ENCODE assay signal across 8 cellular contexts in genomic region chr12:38921025-38921677, GRCh38. TPM values are rescaled to one million over a fixed set of nuclear protein-coding genes. Genes with fewer than 3 reads are reported as not detected.
DNase-seq lines count a peak whose midpoint lies in the region; ATAC-seq and TF ChIP-seq lines count a peak whose summit lies in the region.

No MANE protein-coding gene starts in this region.

- BruUV-seq in HCT116 (replicated peaks; lab: Mats Ljungman, UMichigan), result no TSS peak

- peak; percentile 64 to 80 (median 70); a peak in 5 of 6 replicates for TF ChIP-seq CTCF in HCT116 (IDR thresholded peaks at IDR 0.05 in 2 of 3, conservative IDR thresholded peaks at IDR 0.05 in 1 of 3; ENCODE audit: borderline replicate concordance in 1 of 3, insufficient read depth in 1 of 3, low read depth in 2 of 3, low read length in 2 of 3)
- TF ChIP-seq CTCF in LNCAP (IDR thresholded peaks at IDR 0.05), result peak; percentile 71
- peak; percentile 89 for TF ChIP-seq CTCF in epithelial cell of proximal tubule (conservative IDR thresholded peaks at IDR 0.05; ENCODE audit: low read depth, low read length)
- TF ChIP-seq CTCF in progenitor cell of endocrine pancreas (IDR thresholded peaks at IDR 0.05; ENCODE audit: unreplicated experiment), result peak; percentile 78

- no peaks in the 10 kb centered on the region for H3K9me3 ChIP-seq in HCT116 (ENCODE audit: control insufficient read depth in 1 of 2, insufficient read depth in 1 of 2, low read depth in 1 of 2, low read length in 2 of 2)

- no peak overlapping the region for H3K9ac ChIP-seq in HCT116 (ENCODE audit: low read length)

- no peak overlapping the region for H3K27ac Mint-ChIP-seq in progenitor cell of endocrine pancreas

- H3K36me3 Mint-ChIP-seq in progenitor cell of endocrine pancreas (ENCODE audit: insufficient read depth), result no peaks in the 10 kb centered on the region

- H3K27me3 ChIP-seq in HCT116 (ENCODE audit: insufficient read depth, low read length), result no peaks in the 10 kb centered on the region

- CTCF ChIA-PET in HCT116 (lab: Charles Lee), result interaction anchor here (0.5 to 1.9 kb wide), 26 partner anchors 9 to 355 kb away, joined by 3 to 99 read pairs (median 6); partner anchors contain the start of gene CPNE8

- no peak for DNase-seq in activated CD4-positive, CD25-positive, alpha-beta regulatory T cell treated with anti-CD3 and anti-CD28 coated beads, Interleukin-2, amount 50 U/mL, for 72 hours
- peak; percentile 69 for DNase-seq in HCT116 (ENCODE audit: low read depth, low spot score)
- DNase-seq in SW 1271 (lab: John Stamatoyannopoulos, UW), result peak; percentile 1 to 58
- no peak for DNase-seq in epithelial cell of proximal tubule (ENCODE audit: low read depth)
- DNase-seq in progenitor cell of endocrine pancreas (ENCODE audit: low spot score, unreplicated experiment), result peak; percentile 16
- no peak for DNase-seq in activated gamma-delta T cell treated with Interleukin-2 at 50 U/mL for 16 hours

- H3K79me2 ChIP-seq in HCT116 (ENCODE audit: insufficient read depth, low read length), result no peaks in the 10 kb centered on the region

- intact Hi-C loops in HCT116 (cut with micrococcal nuclease), result loop anchor here (1.0 kb wide), 2 partner anchors 182 to 352 kb away; no protein-coding TSS in a partner anchor

- no peaks in the 10 kb centered on the region for H3K9me2 ChIP-seq in HCT116 (ENCODE audit: insufficient read depth)

- no peaks in the 10 kb centered on the region for H3K4me1 ChIP-seq in HCT116 (ENCODE audit: control insufficient read depth in 1 of 2, insufficient read depth in 2 of 2, low read length in 2 of 2)

- no peaks in the 10 kb centered on the region for H4K20me1 ChIP-seq in HCT116 (ENCODE audit: insufficient read depth)

- no peak for TF ChIP-seq POLR2A in HCT116 (IDR thresholded peaks at IDR 0.05; ENCODE audit: borderline replicate concordance, extremely low read depth, insufficient read depth, insufficient read length)

- RAD21 ChIA-PET in HCT116 (lab: Charles Lee; ENCODE audit: low non-redundant PET in 1 of 2, low total read pairs in 2 of 2, uncharacterized antibody in 2 of 2, unreplicated experiment in 2 of 2), result interaction anchor here (0.6 to 1.5 kb wide), 9 partner anchors 14 to 354 kb away, joined by 3 to 15 read pairs (median 4); no protein-coding TSS in a partner anchor

- H3K4me2 ChIP-seq in HCT116 (ENCODE audit: low read length), result no peak overlapping the region

- H3K27me3 Mint-ChIP-seq in progenitor cell of endocrine pancreas, result no peaks in the 10 kb centered on the region

- H3K4me3 ChIP-seq in HCT116 (replicated peaks in 1 of 2; ENCODE audit: low read depth in 1 of 2, low read length in 2 of 2) (no peak overlapping the region), epithelial cell of proximal tubule (ENCODE audit: low read depth, low read length) (no peak overlapping the region)

- H3K4me3 Mint-ChIP-seq in progenitor cell of endocrine pancreas (ENCODE audit: low read depth), result no peak overlapping the region

- H3K9me3 Mint-ChIP-seq in progenitor cell of endocrine pancreas (ENCODE audit: low read depth), result no peaks in the 10 kb centered on the region

- peak; percentile 60 to 67 for ATAC-seq in activated CD4-positive, CD25-positive, alpha-beta regulatory T cell treated with anti-CD3 and anti-CD28 coated beads, Interleukin-2, amount 50 U/mL, for 24 hours
- ATAC-seq in HCT116, result peak; percentile 90

- H3K36me3 ChIP-seq in HCT116 (ENCODE audit: control insufficient read depth in 1 of 2, insufficient read depth in 2 of 2, low read length in 2 of 2), result no peaks in the 10 kb centered on the region

- TF ChIP-seq RAD21 in HCT116 (IDR thresholded peaks at IDR 0.05; ENCODE audit: low read depth), result peak; percentile 76

- no peaks in the 10 kb centered on the region for H3K4me1 Mint-ChIP-seq in progenitor cell of endocrine pancreas (ENCODE audit: low read depth)

- POLR2A ChIA-PET in HCT116 (lab: Charles Lee), result interaction anchor here (0.9 kb wide), 1 partner anchor 201 kb away, joined by 3 read pairs; no protein-coding TSS in a partner anchor

- H2AFZ ChIP-seq in HCT116 (ENCODE audit: low read depth, low read length, poor library complexity, severe bottlenecking), result peak overlapping the region; percentile 52

- no peak overlapping the region for H3K27ac ChIP-seq in HCT116 (ENCODE audit: low read depth, low read length)

TF ChIP-seq in HCT116, 20 proteins besides CTCF, POLR2A, EP300 and RAD21:
- TF ChIP-seq EGR1 (IDR thresholded peaks at IDR 0.05; ENCODE audit: low read depth) (no peak), ZFX (IDR thresholded peaks at IDR 0.05) (no peak), ZBTB33 (IDR thresholded peaks at IDR 0.05; ENCODE audit: extremely low read depth, insufficient replicate concordance, low read length) (no peak), EZH2phosphoT487 (IDR thresholded peaks at IDR 0.05; ENCODE audit: borderline replicate concordance) (no peak), CEBPB (IDR thresholded peaks at IDR 0.05; ENCODE audit: low read depth) (no peak), ELF1 (IDR thresholded peaks at IDR 0.05; ENCODE audit: borderline replicate concordance, low read depth) (no peak), SP1 (IDR thresholded peaks at IDR 0.05; ENCODE audit: low read depth) (no peak), CBX3 (IDR thresholded peaks at IDR 0.05; ENCODE audit: low read depth) (no peak), SRF (IDR thresholded peaks at IDR 0.05; ENCODE audit: low read depth) (no peak), YY1 (IDR thresholded peaks at IDR 0.05; ENCODE audit: extremely low read depth, insufficient replicate concordance, low read depth, low read length) (no peak), SIN3A (IDR thresholded peaks at IDR 0.05; ENCODE audit: low read depth) (no peak), POLR2AphosphoS5 (IDR thresholded peaks at IDR 0.05; ENCODE audit: low read depth, low read length) (no peak), JUND (IDR thresholded peaks at IDR 0.05) (no peak), ZNF274 (IDR thresholded peaks at IDR 0.05; ENCODE audit: low read depth, low read length) (no peak)
- TF ChIP-seq, protein P1, sequence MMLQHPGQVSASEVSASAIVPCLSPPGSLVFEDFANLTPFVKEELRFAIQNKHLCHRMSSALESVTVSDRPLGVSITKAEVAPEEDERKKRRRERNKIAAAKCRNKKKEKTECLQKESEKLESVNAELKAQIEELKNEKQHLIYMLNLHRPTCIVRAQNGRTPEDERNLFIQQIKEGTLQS (IDR thresholded peaks at IDR 0.05), result no peak
- TF ChIP-seq, protein P2, sequence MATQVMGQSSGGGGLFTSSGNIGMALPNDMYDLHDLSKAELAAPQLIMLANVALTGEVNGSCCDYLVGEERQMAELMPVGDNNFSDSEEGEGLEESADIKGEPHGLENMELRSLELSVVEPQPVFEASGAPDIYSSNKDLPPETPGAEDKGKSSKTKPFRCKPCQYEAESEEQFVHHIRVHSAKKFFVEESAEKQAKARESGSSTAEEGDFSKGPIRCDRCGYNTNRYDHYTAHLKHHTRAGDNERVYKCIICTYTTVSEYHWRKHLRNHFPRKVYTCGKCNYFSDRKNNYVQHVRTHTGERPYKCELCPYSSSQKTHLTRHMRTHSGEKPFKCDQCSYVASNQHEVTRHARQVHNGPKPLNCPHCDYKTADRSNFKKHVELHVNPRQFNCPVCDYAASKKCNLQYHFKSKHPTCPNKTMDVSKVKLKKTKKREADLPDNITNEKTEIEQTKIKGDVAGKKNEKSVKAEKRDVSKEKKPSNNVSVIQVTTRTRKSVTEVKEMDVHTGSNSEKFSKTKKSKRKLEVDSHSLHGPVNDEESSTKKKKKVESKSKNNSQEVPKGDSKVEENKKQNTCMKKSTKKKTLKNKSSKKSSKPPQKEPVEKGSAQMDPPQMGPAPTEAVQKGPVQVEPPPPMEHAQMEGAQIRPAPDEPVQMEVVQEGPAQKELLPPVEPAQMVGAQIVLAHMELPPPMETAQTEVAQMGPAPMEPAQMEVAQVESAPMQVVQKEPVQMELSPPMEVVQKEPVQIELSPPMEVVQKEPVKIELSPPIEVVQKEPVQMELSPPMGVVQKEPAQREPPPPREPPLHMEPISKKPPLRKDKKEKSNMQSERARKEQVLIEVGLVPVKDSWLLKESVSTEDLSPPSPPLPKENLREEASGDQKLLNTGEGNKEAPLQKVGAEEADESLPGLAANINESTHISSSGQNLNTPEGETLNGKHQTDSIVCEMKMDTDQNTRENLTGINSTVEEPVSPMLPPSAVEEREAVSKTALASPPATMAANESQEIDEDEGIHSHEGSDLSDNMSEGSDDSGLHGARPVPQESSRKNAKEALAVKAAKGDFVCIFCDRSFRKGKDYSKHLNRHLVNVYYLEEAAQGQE (IDR thresholded peaks at IDR 0.05; ENCODE audit: low read depth), result no peak
TF ChIP-seq in HCT116: peak in this region for 0.

RNA-seq across cellular contexts. Expression of gene CPNE8, which starts 15.8 kb away (rescaled TPM):
- total RNA-seq in HCT116 (2021; ENCODE audit: unreplicated experiment) (14.2 TPM), epithelial cell of proximal tubule (4.3 and 7.1 TPM in 2 replicates), progenitor cell of endocrine pancreas (1.7 and 3.2 TPM in 2 replicates)
- 2.2 and 3.4 TPM in 2 replicates for polyA plus RNA-seq in HCT116 (2012)

Comparison
In these comparisons a context has a peak if more than half of its experiments do, and no peak if none do; other contexts are left out.
1. DNase-seq: peak in HCT116 (single experiment), SW 1271 (2 of 2) and progenitor cell of endocrine pancreas (single experiment); none in activated CD4-positive, CD25-positive, alpha-beta regulatory T cell treated with anti-CD3 and anti-CD28 coated beads, Interleukin-2, amount 50 U/mL, for 72 hours (single experiment), epithelial cell of proximal tubule (single experiment) and activated gamma-delta T cell treated with Interleukin-2 at 50 U/mL for 16 hours (single experiment).
2. Peak in every context shown above with its lines, with median percentiles within 50 percentile points of each other: CTCF ChIP-seq.